ENCODE assay signal across 9 cellular contexts in the genomic region with DNA sequence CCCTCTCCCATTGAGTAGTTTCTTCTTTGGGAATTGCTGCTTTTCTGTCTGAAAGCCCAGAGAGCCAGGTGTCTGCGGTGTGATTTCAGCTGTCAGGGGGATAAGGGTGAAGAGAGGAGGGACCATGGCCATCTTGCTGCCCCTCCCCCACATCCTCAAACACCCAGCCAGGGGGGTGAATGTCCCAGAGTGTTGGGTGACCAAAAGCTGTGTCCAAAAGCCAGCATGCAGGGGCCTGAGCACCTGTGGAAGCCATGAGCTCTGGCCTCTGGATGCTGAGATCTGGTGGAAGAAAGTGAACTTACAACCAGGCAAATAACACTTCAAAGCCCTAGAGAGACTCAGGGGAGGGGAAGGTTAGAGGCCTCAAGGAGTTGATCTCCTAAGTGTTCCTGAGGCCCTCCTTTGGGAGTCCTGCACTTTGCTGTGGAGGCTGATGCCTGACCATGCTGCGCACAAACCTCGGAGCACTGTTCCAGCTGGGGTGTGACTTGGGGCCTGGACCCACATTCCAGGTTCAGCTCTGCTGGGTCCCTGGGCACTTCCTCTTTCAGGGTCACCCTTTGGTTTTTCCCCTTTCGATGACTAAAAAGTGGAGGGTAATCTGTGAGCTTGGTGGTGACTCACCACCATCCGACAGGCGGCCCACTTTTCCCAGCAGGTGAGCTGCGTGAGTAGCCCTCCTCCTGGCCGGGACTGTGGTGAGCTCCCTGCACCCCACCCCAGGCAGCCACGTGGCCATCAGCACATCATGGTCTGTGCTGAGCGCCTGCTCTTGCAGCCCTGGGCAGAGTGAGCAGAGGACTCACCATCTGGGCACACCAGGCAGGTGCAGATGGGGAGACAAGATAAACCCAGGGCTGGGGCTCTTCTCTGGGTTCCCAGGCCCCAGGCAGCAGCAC.
DNase-seq lines count a peak whose midpoint lies in the region; ATAC-seq and TF ChIP-seq lines count a peak whose summit lies in the region.
"Had no signal": no experiment of that assay in that cellular context is flagged by ENCODE, and none has a peak within 500 bp of the region (broad histone marks: within the 10 kb centered on the region; RNA-seq: fewer than 3 reads in every experiment).

No MANE protein-coding gene starts in this region.

- CTCF ChIA-PET in HEK293T (lab: Yijun Ruan, JAX): no interaction called here

- no peaks in the 10 kb centered on the region for H3K36me3 ChIP-seq in Peyer's patch

- no peaks in the 10 kb centered on the region for H3K27me3 Mint-ChIP-seq in endothelial cell (ENCODE audit: unreplicated experiment)

- no peak for TF ChIP-seq CTCF in endothelial cell (IDR thresholded peaks at IDR 0.05; ENCODE audit: unreplicated experiment)
- no peak for TF ChIP-seq CTCF in Peyer's patch (IDR thresholded peaks at IDR 0.05)

- no peak overlapping the region for H3K4me3 ChIP-seq in Peyer's patch
- H3K4me3 ChIP-seq: SK-N-MC had no signal

- peaks cover 9% of the 10 kb centered on the region for H3K36me3 Mint-ChIP-seq in endothelial cell (ENCODE audit: low read depth, unreplicated experiment)

- no peak overlapping the region for H3K27ac ChIP-seq in Peyer's patch
- H3K27ac ChIP-seq: SK-N-MC had no signal

- no peaks in the 10 kb centered on the region for H3K4me1 ChIP-seq in Peyer's patch

- DNase-seq in ACHN (peak; percentile 63), NCI-H510A treated with DMSO at 0.1 percent for 48 hours (lab: John Stamatoyannopoulos, UW) (peak; percentile 49), endothelial cell (ENCODE audit: low spot score) (no peak), mucosa of gallbladder (ENCODE audit: low spot score) (no peak), Peyer's patch (no peak), NCI-H128 (lab: John Stamatoyannopoulos, UW; ENCODE audit: unreplicated experiment) (no peak), HEK293T (ENCODE audit: extremely low spot score) (no peak)

- H3K4me3 Mint-ChIP-seq in endothelial cell (ENCODE audit: unreplicated experiment): no peak overlapping the region

- H3K27ac Mint-ChIP-seq in endothelial cell (ENCODE audit: unreplicated experiment): peak overlapping the region; percentile 43

- peaks cover 12% of the 10 kb centered on the region for H3K4me1 Mint-ChIP-seq in endothelial cell (ENCODE audit: unreplicated experiment)

- no peaks in the 10 kb centered on the region for H3K27me3 ChIP-seq in Peyer's patch

- POLR2A ChIA-PET in HEK293T (lab: Yijun Ruan, JAX): no interaction called here

- ATAC-seq in GM19025 (IDR thresholded peaks at IDR 0.05; ENCODE audit: low read depth, unreplicated experiment): peak; percentile 73

- no peaks in the 10 kb centered on the region for H3K9me3 Mint-ChIP-seq in endothelial cell (ENCODE audit: unreplicated experiment)

- in situ Hi-C loops in ACHN (cut with HindIII; ENCODE audit: low pct_ligation_motif_present, low pct_unique_long_range_greater_than_20kb, low sequenced_read_pairs): no loop called here

- TF ChIP-seq POLR2A in Peyer's patch (IDR thresholded peaks at IDR 0.05): no peak

- H3K9me3 ChIP-seq in Peyer's patch: no peaks in the 10 kb centered on the region

TF ChIP-seq in HEK293T, 16 proteins besides CTCF, POLR2A, EP300 and RAD21:
- TF ChIP-seq ZNF384 (IDR thresholded peaks at IDR 0.05): no peak

Comparison
In these comparisons a context has a peak if more than half of its experiments do, and no peak if none do; other contexts are left out.
1. DNase-seq: peak in ACHN (single experiment) and NCI-H510A treated with DMSO at 0.1 percent for 48 hours (single experiment); none in endothelial cell (single experiment), mucosa of gallbladder (single experiment), Peyer's patch (0 of 3), NCI-H128 (single experiment) and HEK293T (single experiment).